In the genomic region with DNA sequence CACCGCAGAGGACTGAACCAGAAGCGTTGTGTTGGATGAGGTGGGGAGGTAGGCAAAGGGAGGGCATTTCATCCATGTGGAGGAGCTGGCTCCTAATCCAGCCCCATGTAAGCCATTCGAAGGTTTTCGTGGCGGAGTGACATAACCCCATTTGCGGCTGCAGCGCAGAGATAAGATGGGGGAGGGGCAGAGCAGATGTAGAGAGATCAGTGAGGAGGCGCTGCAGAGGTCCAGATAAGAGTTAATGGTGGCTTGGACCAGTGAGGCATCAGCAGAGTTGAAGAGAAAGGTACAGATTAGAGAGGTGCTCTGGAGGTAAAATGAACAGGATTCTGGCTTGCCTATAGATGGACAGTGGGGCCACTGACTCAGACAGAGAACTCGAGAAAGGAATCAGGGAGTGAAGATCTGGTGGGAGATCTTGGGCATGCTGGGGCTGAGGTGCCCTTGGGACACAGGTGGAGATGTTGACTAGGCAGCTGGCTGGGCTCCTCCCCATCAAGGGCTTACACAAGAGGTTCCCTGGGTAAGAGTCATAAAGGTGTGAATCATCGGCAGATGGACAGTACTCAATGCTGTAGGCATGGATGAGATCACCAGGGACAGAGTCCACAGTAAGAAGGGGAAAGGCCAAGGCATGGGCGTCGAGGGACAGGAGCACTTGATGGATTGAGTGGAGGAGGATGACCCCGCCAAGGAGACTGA, we compare ENCODE assay signal across 11 cellular contexts. TPM values are rescaled to one million over a fixed set of nuclear protein-coding genes. Genes with fewer than 3 reads are reported as not detected.
DNase-seq lines count a peak whose midpoint lies in the region; ATAC-seq and TF ChIP-seq lines count a peak whose summit lies in the region.
"Had no signal": no experiment of that assay in that cellular context is flagged by ENCODE, and none has a peak within 500 bp of the region (broad histone marks: within the 10 kb centered on the region; RNA-seq: fewer than 3 reads in every experiment).

No MANE protein-coding gene starts in this region.

- peak overlapping the region; percentile 13 for H3K4me3 Mint-ChIP-seq in Caco-2 (ENCODE audit: unreplicated experiment)
- H3K4me3 Mint-ChIP-seq in stimulated activated naive CD8-positive, alpha-beta T cell treated with anti-CD3 and anti-CD28 coated beads, Interleukin-15, amount 100 ng/mL, for 72 hours, result no peak overlapping the region

- peaks cover 34% of the 10 kb centered on the region for H3K4me1 Mint-ChIP-seq in Caco-2 (ENCODE audit: low read depth, unreplicated experiment)
- no peaks in the 10 kb centered on the region for H3K4me1 Mint-ChIP-seq in stimulated activated naive CD8-positive, alpha-beta T cell treated with anti-CD3 and anti-CD28 coated beads, Interleukin-15, amount 100 ng/mL, for 72 hours

- H3K27ac ChIP-seq in right lobe of liver, result no peak overlapping the region
- H3K27ac ChIP-seq: neutrophil, SK-N-MC had no signal

- WGBS in right lobe of liver (ENCODE audit: insufficient coverage, low coverage, low lambda C conversion rate, missing lambda C conversion rate), result 65% methylated on average over 11 of the region's 13 CpGs

- TF ChIP-seq CTCF in Caco-2 (IDR thresholded peaks at IDR 0.05; ENCODE audit: insufficient read depth in 1 of 2, low read depth in 1 of 2, low read length in 1 of 2, severe bottlenecking in 1 of 2, unreplicated experiment in 1 of 2), result no peak
- no peak for TF ChIP-seq CTCF in astrocyte of the spinal cord (IDR thresholded peaks at IDR 0.05; ENCODE audit: low read depth, low read length)
- TF ChIP-seq CTCF in right lobe of liver (IDR thresholded peaks at IDR 0.05), result no peak

- H3K27me3 ChIP-seq in Caco-2 (replicated peaks; ENCODE audit: control insufficient read depth, insufficient read depth, low read length) (no peaks in the 10 kb centered on the region), MG63 (no peaks in the 10 kb centered on the region), right lobe of liver (no peaks in the 10 kb centered on the region)

- CTCF ChIA-PET in Caco-2 (lab: Charles Lee), result no interaction called here

- H3K27ac Mint-ChIP-seq in Caco-2 (ENCODE audit: unreplicated experiment), result peak overlapping the region; percentile 59
- no peak overlapping the region for H3K27ac Mint-ChIP-seq in stimulated activated naive CD8-positive, alpha-beta T cell treated with anti-CD3 and anti-CD28 coated beads, Interleukin-15, amount 100 ng/mL, for 72 hours

- no peak for TF ChIP-seq POLR2A in right lobe of liver (IDR thresholded peaks at IDR 0.05)

- peaks cover 13% of the 10 kb centered on the region for H3K9me3 Mint-ChIP-seq in Caco-2 (ENCODE audit: unreplicated experiment)
- no peaks in the 10 kb centered on the region for H3K9me3 Mint-ChIP-seq in stimulated activated naive CD8-positive, alpha-beta T cell treated with anti-CD3 and anti-CD28 coated beads, Interleukin-15, amount 100 ng/mL, for 72 hours

- in situ Hi-C loops in astrocyte of the spinal cord (cut with HindIII; ENCODE audit: low sequenced_read_pairs), result no loop called here

- H3K36me3 ChIP-seq in Caco-2 (ENCODE audit: control insufficient read depth, insufficient read depth, low read length), result no peaks in the 10 kb centered on the region
- no peaks in the 10 kb centered on the region for H3K36me3 ChIP-seq in MG63
- H3K36me3 ChIP-seq in right lobe of liver, result no peaks in the 10 kb centered on the region
- H3K36me3 ChIP-seq: neutrophil had no signal

- no TSS peak for BruUV-seq in Caco-2 (replicated peaks; lab: Mats Ljungman, UMichigan)

- POLR2A ChIA-PET in Caco-2 (lab: Charles Lee), result no interaction called here

- peak; percentile 54 to 94 (median 70) for ATAC-seq in right lobe of liver
- no peak for ATAC-seq in stimulated activated naive CD8-positive, alpha-beta T cell treated with anti-CD3 and anti-CD28 coated beads, Interleukin-15, amount 100 ng/mL, for 72 hours

- H3K4me3 ChIP-seq in Caco-2 (ENCODE audit: low read depth, low read length) (no peak overlapping the region), MG63 (no peak overlapping the region), astrocyte of the spinal cord (ENCODE audit: low read depth, low read length) (no peak overlapping the region), right lobe of liver (no peak overlapping the region)
- H3K4me3 ChIP-seq: SK-N-MC had no signal

- no peaks in the 10 kb centered on the region for H3K27me3 Mint-ChIP-seq in Caco-2 (ENCODE audit: insufficient read depth, unreplicated experiment)
- H3K27me3 Mint-ChIP-seq in stimulated activated naive CD8-positive, alpha-beta T cell treated with anti-CD3 and anti-CD28 coated beads, Interleukin-15, amount 100 ng/mL, for 72 hours, result peaks cover 47% of the 10 kb centered on the region

- no peaks in the 10 kb centered on the region for H3K9me3 ChIP-seq in Caco-2
- no peaks in the 10 kb centered on the region for H3K9me3 ChIP-seq in MG63
- H3K9me3 ChIP-seq in right lobe of liver, result no peaks in the 10 kb centered on the region
- H3K9me3 ChIP-seq: neutrophil had no signal

- peak; percentile 71 to 85 for DNase-seq in Caco-2
- peak; percentile 67 for DNase-seq in MG63
- peak; percentile 42 for DNase-seq in astrocyte of the spinal cord (ENCODE audit: low read depth, low spot score)
- DNase-seq in right lobe of liver, result peak in 2 of 3 donors; percentile 19 to 70
- DNase-seq in iPS-NIHi7 (ENCODE audit: extremely low spot score), result no peak
- no peak for DNase-seq in stimulated activated naive CD8-positive, alpha-beta T cell treated with anti-CD3 and anti-CD28 coated beads, Interleukin-15, amount 100 ng/mL, for 72 hours
- DNase-seq in activated CD8-positive, alpha-beta memory T cell treated with anti-CD3 and anti-CD28 coated beads, Interleukin-2, amount 50 U/mL, for 4 hours, result no peak
- no peak for DNase-seq in activated CD4-positive, alpha-beta T cell treated with anti-CD3 and anti-CD28 coated beads, Interleukin-2, amount 50 U/mL, for 4 hours
- DNase-seq: Kasumi-1 had no signal

- intact Hi-C loops in Caco-2 (cut with micrococcal nuclease; ENCODE audit: unreplicated experiment), result loop anchor here (5.0 kb wide), 1 partner anchor 71 kb away; a partner anchor contains a TSS
- intact Hi-C loops in right lobe of liver (cut with DNase I), result loop anchor here in 1 of 2 donors (10.0 kb wide), 1 partner anchor 142 kb away; no protein-coding TSS in a partner anchor

- H3K4me1 ChIP-seq in Caco-2 (peaks cover 24% of the 10 kb centered on the region), right lobe of liver (no peaks in the 10 kb centered on the region)

- no peaks in the 10 kb centered on the region for H3K36me3 Mint-ChIP-seq in Caco-2 (ENCODE audit: insufficient read depth, unreplicated experiment)

RNA-seq across cellular contexts. Expression of a gene that starts 7.8 kb away (rescaled TPM):
- total RNA-seq in Caco-2 (2022) (158 TPM in 2 replicates), right lobe of liver (100 to 1,000 TPM in 4 of 6 experiments, 10 to 100 TPM in 2; 97.1 to 252 (median 160) TPM)
- total RNA-seq in MG63 (2014; rRNA removed; shearing (Covaris generic); ENCODE audit: low replicate concordance), result 28.5 and 33.0 TPM in 2 replicates

Comparison
In these comparisons a context has a peak if more than half of its experiments do, and no peak if none do; other contexts are left out.
1. DNase-seq: peak in Caco-2 (2 of 2), MG63 (single experiment), astrocyte of the spinal cord (single experiment) and right lobe of liver (2 of 3); none in iPS-NIHi7 (single experiment), stimulated activated naive CD8-positive, alpha-beta T cell treated with anti-CD3 and anti-CD28 coated beads, Interleukin-15, amount 100 ng/mL, for 72 hours (0 of 2), activated CD8-positive, alpha-beta memory T cell treated with anti-CD3 and anti-CD28 coated beads, Interleukin-2, amount 50 U/mL, for 4 hours (single experiment) and activated CD4-positive, alpha-beta T cell treated with anti-CD3 and anti-CD28 coated beads, Interleukin-2, amount 50 U/mL, for 4 hours (0 of 2).